ENCODE assay signal across 8 cellular contexts in the genomic region with DNA sequence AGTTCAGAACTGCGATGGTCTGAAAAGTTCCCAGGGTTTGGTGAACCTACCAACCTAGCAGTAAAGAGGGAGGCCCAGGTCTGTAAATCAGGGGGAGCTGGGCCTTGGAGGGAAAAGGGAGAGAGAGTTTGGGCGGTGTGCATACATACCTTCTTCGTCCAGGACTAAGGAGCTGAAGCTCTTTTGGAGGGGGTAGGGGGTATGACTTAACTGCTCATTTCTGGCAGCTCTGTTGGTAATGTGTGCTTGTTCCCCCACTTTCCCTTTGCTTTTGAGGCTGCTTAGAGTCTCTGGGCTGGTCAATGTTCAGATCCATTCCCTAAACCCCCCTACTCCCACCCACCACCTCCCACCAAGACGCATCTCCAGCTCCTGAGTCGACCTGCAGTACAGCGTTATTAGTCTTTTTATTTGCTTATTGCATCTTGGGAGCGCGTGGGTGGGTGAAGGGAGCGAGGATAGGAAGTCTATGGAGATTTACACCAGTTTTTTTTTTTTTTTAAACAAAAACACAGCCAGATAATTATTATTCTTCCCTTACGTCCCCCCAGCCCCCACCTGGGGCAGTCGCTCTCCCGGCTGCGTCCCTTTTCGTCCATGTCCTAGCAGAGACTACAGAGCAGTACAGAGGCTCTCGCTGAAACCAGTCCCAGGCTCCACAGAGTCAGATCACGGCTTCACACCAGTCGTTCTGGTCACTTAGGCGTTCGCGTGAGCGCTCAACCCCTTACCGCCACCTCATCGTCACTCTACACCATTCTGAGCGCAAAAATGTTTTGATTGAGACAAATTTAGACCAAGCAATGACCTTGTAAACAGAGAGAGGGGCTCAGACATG. TPM values are rescaled to one million over a fixed set of nuclear protein-coding genes. Genes with fewer than 3 reads are reported as not detected.
DNase-seq lines count a peak whose midpoint lies in the region; ATAC-seq, FAIRE-seq and TF ChIP-seq lines count a peak whose summit lies in the region.

No MANE protein-coding gene starts in this region.

- peak overlapping the region; percentile 61 for H2BK20ac ChIP-seq in IMR-90 (ENCODE audit: low read depth, low read length)

- H3K4me3 ChIP-seq in IMR-90 (ENCODE audit: insufficient read depth, low read depth, low read length): peak overlapping the region; percentile 67
- peak overlapping the region; percentile 74 to 78 (median 78) for H3K4me3 ChIP-seq in right lobe of liver
- peak overlapping the region; percentile 50 to 80 (median 73) for H3K4me3 ChIP-seq in tibial nerve

- H4K5ac ChIP-seq in IMR-90 (ENCODE audit: low read depth, low read length): peak overlapping the region; percentile 87

- peak overlapping the region; percentile 73 for H4K91ac ChIP-seq in IMR-90 (ENCODE audit: insufficient read depth, low read depth, low read length)

- H3K9me3 ChIP-seq in IMR-90 (ENCODE audit: control insufficient read depth, insufficient read depth, low read length): peaks cover 2% of the 10 kb centered on the region; the same call in 1 of the 2 replicates
- H3K9me3 ChIP-seq in right lobe of liver: no peaks in the 10 kb centered on the region
- no peaks in the 10 kb centered on the region for H3K9me3 ChIP-seq in tibial nerve

- dilution Hi-C loops in IMR-90 (cut with HindIII; ENCODE audit: low sequenced_read_pairs, unreplicated experiment): no loop called here

- POLR2A ChIA-PET in IMR-90 (lab: Charles Lee; ENCODE audit: unreplicated experiment): interaction anchor here (0.7 kb wide), 1 partner anchor 16 kb away, joined by 6 read pairs; no protein-coding TSS in a partner anchor

- H2AK5ac ChIP-seq in IMR-90 (ENCODE audit: low read depth, low read length): peak overlapping the region; percentile 80

- 0 out of 2 replicates have a peak, but pooled peaks cover 4% of the 10 kb centered on the region for H3K9me1 ChIP-seq in IMR-90 (ENCODE audit: insufficient read depth, low read length)

- peak overlapping the region; percentile 82 for H3K14ac ChIP-seq in IMR-90 (replicated peaks; ENCODE audit: low read depth, low read length)

- peak overlapping the region; percentile 86 for H3K27ac ChIP-seq in 22Rv1
- peak overlapping the region; percentile 84 for H3K27ac ChIP-seq in IMR-90 (ENCODE audit: insufficient read depth, low read length)
- peak overlapping the region; percentile 63 to 75 (median 74) for H3K27ac ChIP-seq in right lobe of liver
- peak overlapping the region; percentile 87 to 97 (median 92) for H3K27ac ChIP-seq in tibial nerve

- no peaks in the 10 kb centered on the region for H4K20me1 ChIP-seq in IMR-90 (ENCODE audit: insufficient read depth, low read length)

- H4K8ac ChIP-seq in IMR-90 (ENCODE audit: low read depth in 2 of 2, low read length in 2 of 2): peak overlapping the region; percentile 75 to 96

- DNase-seq in IMR-90 (peak; percentile 41), cerebellum (ENCODE audit: low spot score) (peak; percentile 64), right lobe of liver (no peak), tibial nerve (ENCODE audit: low spot score in 2 of 2) (no peak), D721Med (ENCODE audit: insufficient read length, low spot score) (no peak)

- no peak for TF ChIP-seq RAD21 in IMR-90 (IDR thresholded peaks at IDR 0.05; ENCODE audit: low read length)

- H2AFZ ChIP-seq in IMR-90 (replicated peaks; ENCODE audit: low read length, poor library complexity): peak overlapping the region; percentile 96

- CTCF ChIA-PET in IMR-90 (lab: Yijun Ruan, JAX): no interaction called here

- peak overlapping the region; percentile 98 for H2AK9ac ChIP-seq in IMR-90 (replicated peaks; ENCODE audit: low read depth, low read length, poor library complexity)

- H3K36me3 ChIP-seq in IMR-90 (ENCODE audit: control insufficient read depth, insufficient read depth, low read length) (peaks cover 7% of the 10 kb centered on the region), right lobe of liver (peaks cover 0 to 11% (median 0%) of the 10 kb centered on the region in 4 donors), tibial nerve (peaks cover 0 to 30% (median 0%) of the 10 kb centered on the region in 3 donors)

- TF ChIP-seq EP300 in tibial nerve (IDR thresholded peaks at IDR 0.05): no peak

- TF ChIP-seq CTCF in 22Rv1 (IDR thresholded peaks at IDR 0.05) (no peak), IMR-90 (conservative IDR thresholded peaks at IDR 0.05; ENCODE audit: low read depth, low read length) (no peak), right lobe of liver (IDR thresholded peaks at IDR 0.05) (no peak), tibial nerve (IDR thresholded peaks at IDR 0.05) (no peak), D721Med (IDR thresholded peaks at IDR 0.05; ENCODE audit: insufficient read depth, missing control alignments) (no peak)

- H2BK15ac ChIP-seq in IMR-90 (ENCODE audit: low read depth, low read length): peak overlapping the region; percentile 59; the same call in 2 of the 3 replicates

- ATAC-seq in IMR-90 (ENCODE audit: low read depth) (peak; percentile 25), right lobe of liver (no peak), GM19452 (IDR thresholded peaks at IDR 0.05; ENCODE audit: unreplicated experiment) (no peak), HG02981 (IDR thresholded peaks at IDR 0.05; ENCODE audit: unreplicated experiment) (no peak)

- H3K4me1 ChIP-seq in IMR-90 (ENCODE audit: control insufficient read depth, insufficient read depth, low read length) (peaks cover 23% of the 10 kb centered on the region), right lobe of liver (peaks cover 0 to 7% (median 0%) of the 10 kb centered on the region in 4 donors), tibial nerve (peaks cover 4 to 65% (median 28%) of the 10 kb centered on the region in 4 donors)

- no TSS peak for BruUV-seq in IMR-90 (replicated peaks; lab: Mats Ljungman, UMichigan)

- H3K4me2 ChIP-seq in IMR-90 (ENCODE audit: low read depth, low read length): peak overlapping the region; percentile 76

- H3K9ac ChIP-seq in IMR-90 (ENCODE audit: low read depth, low read length): peak overlapping the region; percentile 70

- peak overlapping the region; percentile 84 for H3K4ac ChIP-seq in IMR-90 (ENCODE audit: low read depth, low read length)

- in situ Hi-C loops in IMR-90 (cut with MboI; ENCODE audit: low sequenced_read_pairs): no loop called here

- WGBS in IMR-90 (ENCODE audit: extremely low coverage in 2 of 2, insufficient read length in 1 of 2), 2 experiments: 24% methylated on average over 3 of the region's 24 CpGs; no CpG with 5 or more reads in 1 of the 2 experiments
- 59% methylated on average over 24 of the region's 24 CpGs for WGBS in right lobe of liver (ENCODE audit: insufficient coverage, low coverage, low lambda C conversion rate, missing lambda C conversion rate)
- 12 to 21% methylated on average over 24 of the region's 24 CpGs for WGBS in tibial nerve, 2 donors

- peak; percentile 3; the same call in 1 of the 2 replicates for TF ChIP-seq POLR2A in IMR-90 (IDR thresholded peaks at IDR 0.05; ENCODE audit: low read depth, low read length)
- no peak for TF ChIP-seq POLR2A in right lobe of liver (IDR thresholded peaks at IDR 0.05)
- no peak for TF ChIP-seq POLR2A in tibial nerve (IDR thresholded peaks at IDR 0.05)

- H3K27me3 ChIP-seq in IMR-90 (ENCODE audit: control insufficient read depth, insufficient read depth, low read length): peaks cover 9% of the 10 kb centered on the region
- peaks cover 0 to 6% of the 10 kb centered on the region in 2 donors for H3K27me3 ChIP-seq in right lobe of liver
- no peaks in the 10 kb centered on the region for H3K27me3 ChIP-seq in tibial nerve

- peak overlapping the region; percentile 31; the same call in 1 of the 2 replicates for H3K56ac ChIP-seq in IMR-90 (ENCODE audit: extremely low read depth, insufficient read depth, low read length)

- peak overlapping the region; percentile 81 for H2BK5ac ChIP-seq in IMR-90 (ENCODE audit: low read depth, low read length, poor library complexity, severe bottlenecking)

- peaks cover 6 to 34% of the 10 kb centered on the region in 2 experiments for H3K79me1 ChIP-seq in IMR-90 (ENCODE audit: low read depth in 1 of 2, low read length in 2 of 2)

- H3K23ac ChIP-seq in IMR-90 (ENCODE audit: low read depth, low read length): peak overlapping the region; percentile 96

- FAIRE-seq in D721Med (lab: Jason Lieb, UNC): no peak

- peak overlapping the region; percentile 46 for H3K18ac ChIP-seq in IMR-90 (ENCODE audit: low read depth, low read length)

- intact Hi-C loops in IMR-90 (cut with micrococcal nuclease) (loop anchor here (2.0 to 10.0 kb wide), 3 partner anchors 24 to 250 kb away; a partner anchor contains a TSS), right lobe of liver (cut with DNase I) (loop anchor here in 1 of 2 donors (5.0 kb wide), 1 partner anchor 35 kb away; no protein-coding TSS in a partner anchor)

- H2BK120ac ChIP-seq in IMR-90 (ENCODE audit: low read depth, low read length): peak overlapping the region; percentile 78

RNA-seq across cellular contexts. Expression of a gene that starts 0.9 kb away (rescaled TPM):
- total RNA-seq in IMR-90 (2012; rRNA removed): not detected in 2 replicates
- polyA plus RNA-seq in IMR-90 (2012; rRNA removed): 0.87 and 0.99 TPM in 2 replicates
- polyA plus RNA-seq in IMR-90 (2012; cell fraction: cytosol; rRNA removed): 0.55 and 1.3 TPM in 2 replicates
- 3.9 and 5.7 TPM in 2 replicates for polyA plus RNA-seq in IMR-90 (2012; cell fraction: nucleus; rRNA removed; ENCODE audit: low replicate concordance)
- total RNA-seq in cerebellum: 1.2 TPM
- total RNA-seq in right lobe of liver: under 1 TPM in 4 of 6 experiments, not detected in 2; 0.13 to 0.29 (median 0.24) TPM
- total RNA-seq in tibial nerve: 1 to 10 TPM in 2 of 4 donors, under 1 TPM in 2; 0.21 to 2.7 (median 1.7) TPM

RNA-seq across cellular contexts. Expression of a gene that starts 1.3 kb away (rescaled TPM):
- total RNA-seq in IMR-90 (2012; rRNA removed): 2.2 and 3.2 TPM in 2 replicates
- polyA plus RNA-seq in IMR-90 (2012; rRNA removed): 16.2 and 18.7 TPM in 2 replicates
- 12.7 and 14.1 TPM in 2 replicates for polyA plus RNA-seq in IMR-90 (2012; cell fraction: cytosol; rRNA removed)
- 40.2 and 46.8 TPM in 2 replicates for polyA plus RNA-seq in IMR-90 (2012; cell fraction: nucleus; rRNA removed; ENCODE audit: low replicate concordance)
- 17.8 TPM for total RNA-seq in cerebellum
- total RNA-seq in right lobe of liver: 10 to 100 TPM in 2 of 6 experiments, 1 to 10 TPM in 4; 6.4 to 16.0 (median 8.9) TPM
- 10 to 100 TPM; 33.0 to 75.2 (median 40.1) TPM for total RNA-seq in tibial nerve

RNA-seq across cellular contexts. Expression of a gene that starts 11.8 kb away (rescaled TPM):
- total RNA-seq in IMR-90 (2012; rRNA removed) (0.18 and 0.28 TPM in 2 replicates), cerebellum (7.5 TPM), right lobe of liver (1 to 10 TPM; 1.4 to 6.0 (median 4.2) TPM), tibial nerve (100 to 1,000 TPM; 108 to 388 (median 270) TPM)
- polyA plus RNA-seq in IMR-90 (2012; rRNA removed): 4.7 and 5.7 TPM in 2 replicates
- 0.71 and 1.8 TPM in 2 replicates for polyA plus RNA-seq in IMR-90 (2012; cell fraction: cytosol; rRNA removed)
- 69.1 and 72.4 TPM in 2 replicates for polyA plus RNA-seq in IMR-90 (2012; cell fraction: nucleus; rRNA removed; ENCODE audit: low replicate concordance)

RNA-seq across cellular contexts. Expression of a gene that starts 22.5 kb away (rescaled TPM):
- total RNA-seq in IMR-90 (2012; rRNA removed) (5.8 and 5.9 TPM in 2 replicates), cerebellum (3.8 TPM), right lobe of liver (1 to 10 TPM; 1.5 to 2.7 (median 2.2) TPM), tibial nerve (1 to 10 TPM; 1.3 to 5.4 (median 3.0) TPM)
- polyA plus RNA-seq in IMR-90 (2012; rRNA removed): 3.4 and 3.6 TPM in 2 replicates
- 2.6 and 3.3 TPM in 2 replicates for polyA plus RNA-seq in IMR-90 (2012; cell fraction: cytosol; rRNA removed)
- 1.2 and 1.6 TPM in 2 replicates for polyA plus RNA-seq in IMR-90 (2012; cell fraction: nucleus; rRNA removed; ENCODE audit: low replicate concordance)

RNA-seq across cellular contexts. Expression of a gene that starts 23.3 kb away (rescaled TPM):
- 27.2 TPM in 2 replicates for total RNA-seq in IMR-90 (2012; rRNA removed)
- 116 and 126 TPM in 2 replicates for polyA plus RNA-seq in IMR-90 (2012; rRNA removed)
- 104 and 146 TPM in 2 replicates for polyA plus RNA-seq in IMR-90 (2012; cell fraction: cytosol; rRNA removed)
- 76.1 and 123 TPM in 2 replicates for polyA plus RNA-seq in IMR-90 (2012; cell fraction: nucleus; rRNA removed; ENCODE audit: low replicate concordance)
- 16.6 TPM for total RNA-seq in cerebellum
- 10 to 100 TPM; 23.5 to 36.9 (median 31.6) TPM for total RNA-seq in right lobe of liver
- 10 to 100 TPM; 45.3 to 52.2 (median 48.1) TPM for total RNA-seq in tibial nerve

Comparison
In these comparisons a context has a peak if more than half of its experiments do, and no peak if none do; other contexts are left out.
1. DNase-seq: peak in IMR-90 (single experiment) and cerebellum (single experiment); none in right lobe of liver (0 of 3), tibial nerve (0 of 2) and D721Med (single experiment).
2. RNA of a gene that starts 11.8 kb away (total RNA-seq): 108 to 388 TPM in tibial nerve; 7.5 TPM in cerebellum (single experiment), 1.4 to 6.0 TPM in right lobe of liver and 0.18 to 0.28 TPM in IMR-90; every median in the first group is over 10 times any median in the second.
3. Peak in every context shown above with its lines, with median percentiles within 50 percentile points of each other: H3K27ac ChIP-seq and H3K4me3 ChIP-seq.